Comparison of ENCODE assay signal across 8 cellular contexts in the genomic region with DNA sequence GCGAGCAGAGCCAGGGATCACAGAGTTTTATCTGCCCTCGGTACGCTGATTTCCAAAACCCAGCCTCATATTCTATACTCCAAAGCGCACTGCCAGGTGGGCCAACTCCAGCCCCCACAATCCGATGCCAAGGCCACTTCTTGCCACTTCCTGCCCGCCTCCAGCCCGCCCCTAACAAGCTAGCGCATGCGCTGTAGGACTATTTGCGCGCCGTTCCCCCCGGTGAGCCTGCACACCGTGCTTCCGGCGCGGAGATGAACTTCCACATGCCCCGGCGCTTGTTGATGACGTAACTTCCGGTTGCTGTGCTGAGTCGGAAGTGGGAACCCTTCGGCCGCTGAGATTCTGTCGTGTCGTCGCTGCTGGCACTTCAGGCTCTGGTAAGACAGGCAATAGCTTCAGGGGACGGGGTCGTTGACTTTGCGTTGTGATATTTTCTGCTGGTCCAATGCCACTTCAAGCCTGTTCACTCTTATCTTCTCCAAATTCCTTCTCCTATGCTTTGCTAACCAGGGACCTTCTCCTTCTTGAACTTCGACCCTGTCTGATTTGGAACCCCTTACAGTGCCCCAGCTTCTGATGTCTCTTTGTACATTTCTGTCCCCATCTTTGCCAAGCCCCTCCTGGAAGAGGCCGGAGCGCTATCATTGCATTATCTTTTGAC. TPM values are rescaled to one million over a fixed set of nuclear protein-coding genes. Genes with fewer than 3 reads are reported as not detected.
DNase-seq lines count a peak whose midpoint lies in the region; ATAC-seq lines count a peak whose summit lies in the region.

A gene with protein sequence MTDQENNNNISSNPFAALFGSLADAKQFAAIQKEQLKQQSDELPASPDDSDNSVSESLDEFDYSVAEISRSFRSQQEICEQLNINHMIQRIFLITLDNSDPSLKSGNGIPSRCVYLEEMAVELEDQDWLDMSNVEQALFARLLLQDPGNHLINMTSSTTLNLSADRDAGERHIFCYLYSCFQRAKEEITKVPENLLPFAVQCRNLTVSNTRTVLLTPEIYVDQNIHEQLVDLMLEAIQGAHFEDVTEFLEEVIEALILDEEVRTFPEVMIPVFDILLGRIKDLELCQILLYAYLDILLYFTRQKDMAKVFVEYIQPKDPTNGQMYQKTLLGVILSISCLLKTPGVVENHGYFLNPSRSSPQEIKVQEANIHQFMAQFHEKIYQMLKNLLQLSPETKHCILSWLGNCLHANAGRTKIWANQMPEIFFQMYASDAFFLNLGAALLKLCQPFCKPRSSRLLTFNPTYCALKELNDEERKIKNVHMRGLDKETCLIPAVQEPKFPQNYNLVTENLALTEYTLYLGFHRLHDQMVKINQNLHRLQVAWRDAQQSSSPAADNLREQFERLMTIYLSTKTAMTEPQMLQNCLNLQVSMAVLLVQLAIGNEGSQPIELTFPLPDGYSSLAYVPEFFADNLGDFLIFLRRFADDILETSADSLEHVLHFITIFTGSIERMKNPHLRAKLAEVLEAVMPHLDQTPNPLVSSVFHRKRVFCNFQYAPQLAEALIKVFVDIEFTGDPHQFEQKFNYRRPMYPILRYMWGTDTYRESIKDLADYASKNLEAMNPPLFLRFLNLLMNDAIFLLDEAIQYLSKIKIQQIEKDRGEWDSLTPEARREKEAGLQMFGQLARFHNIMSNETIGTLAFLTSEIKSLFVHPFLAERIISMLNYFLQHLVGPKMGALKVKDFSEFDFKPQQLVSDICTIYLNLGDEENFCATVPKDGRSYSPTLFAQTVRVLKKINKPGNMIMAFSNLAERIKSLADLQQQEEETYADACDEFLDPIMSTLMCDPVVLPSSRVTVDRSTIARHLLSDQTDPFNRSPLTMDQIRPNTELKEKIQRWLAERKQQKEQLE (plus strand): TSS at position 306 of the 664 bp plus-strand sequence. CDS start 5,481 bp downstream, outside the sequence.

- peak within 1 kb of the TSS; percentile 82 for H3K4me3 ChIP-seq in effector memory CD4-positive, alpha-beta T cell (ENCODE audit: insufficient read depth, low read depth, low read length, poor library complexity, severe bottlenecking)

- peak; percentile 77 for ATAC-seq in GM19452 (IDR thresholded peaks at IDR 0.05; ENCODE audit: unreplicated experiment)

- DNase-seq in CD1c-positive myeloid dendritic cell (ENCODE audit: extremely low spot score) (peak; percentile 97), HS-5 (ENCODE audit: low read depth) (peak; percentile 67), lung microvascular endothelial cell (ENCODE audit: low read depth in 2 of 2) (peak; percentile 93 to 96)
- DNase-seq in NK-92 treated with Interleukin-12 subunit alpha and Interleukin-12 subunit beta, amount 100 ng/mL, for 24 hours (lab: John Stamatoyannopoulos, UW): peak; percentile 96
- peak; percentile 99 for DNase-seq in activated CD8-positive, alpha-beta memory T cell treated with anti-CD3 and anti-CD28 coated beads for 24 hours
- DNase-seq in effector memory CD4-positive, alpha-beta T cell: peak; percentile 86 to 95 (median 92)
- DNase-seq in stimulated activated CD4-positive, alpha-beta T cell treated with anti-CD3 and anti-CD28 coated beads, TNF-alpha, amount 100 ng/mL, for 48 hours (ENCODE audit: low read depth in 3 of 3): peak; percentile 95 to 98 (median 98)

- no peaks in the 10 kb centered on the region for H3K27me3 ChIP-seq in effector memory CD4-positive, alpha-beta T cell (replicated peaks; ENCODE audit: control insufficient read depth, insufficient read depth, low read length, poor library complexity, severe bottlenecking)

- peaks cover 2% of the 10 kb centered on the region for H3K36me3 ChIP-seq in effector memory CD4-positive, alpha-beta T cell (ENCODE audit: control insufficient read depth, insufficient read depth, low read length)

- H3K27ac ChIP-seq in effector memory CD4-positive, alpha-beta T cell (ENCODE audit: insufficient read depth, low read length, poor library complexity, severe bottlenecking): peak within 1 kb of the TSS; percentile 92

- no peaks in the 10 kb centered on the region for H3K9me3 ChIP-seq in effector memory CD4-positive, alpha-beta T cell (ENCODE audit: control insufficient read depth, low read length)

- H3K4me1 ChIP-seq in effector memory CD4-positive, alpha-beta T cell (ENCODE audit: control insufficient read depth, insufficient read depth, low read length, poor library complexity, severe bottlenecking): peaks cover 4% of the 10 kb centered on the region

RNA-seq across cellular contexts. Expression of the gene that starts here (rescaled TPM):
- 19.2 and 20.0 TPM in 2 replicates for total RNA-seq in lung microvascular endothelial cell

Comparison
In these comparisons a context has a peak if more than half of its experiments do, and no peak if none do; other contexts are left out.
1. Peak in every context shown above with its lines: DNase-seq, ATAC-seq, H3K4me3 ChIP-seq and H3K27ac ChIP-seq.